ENCODE assay signal across 1 cellular context in the genomic region with DNA sequence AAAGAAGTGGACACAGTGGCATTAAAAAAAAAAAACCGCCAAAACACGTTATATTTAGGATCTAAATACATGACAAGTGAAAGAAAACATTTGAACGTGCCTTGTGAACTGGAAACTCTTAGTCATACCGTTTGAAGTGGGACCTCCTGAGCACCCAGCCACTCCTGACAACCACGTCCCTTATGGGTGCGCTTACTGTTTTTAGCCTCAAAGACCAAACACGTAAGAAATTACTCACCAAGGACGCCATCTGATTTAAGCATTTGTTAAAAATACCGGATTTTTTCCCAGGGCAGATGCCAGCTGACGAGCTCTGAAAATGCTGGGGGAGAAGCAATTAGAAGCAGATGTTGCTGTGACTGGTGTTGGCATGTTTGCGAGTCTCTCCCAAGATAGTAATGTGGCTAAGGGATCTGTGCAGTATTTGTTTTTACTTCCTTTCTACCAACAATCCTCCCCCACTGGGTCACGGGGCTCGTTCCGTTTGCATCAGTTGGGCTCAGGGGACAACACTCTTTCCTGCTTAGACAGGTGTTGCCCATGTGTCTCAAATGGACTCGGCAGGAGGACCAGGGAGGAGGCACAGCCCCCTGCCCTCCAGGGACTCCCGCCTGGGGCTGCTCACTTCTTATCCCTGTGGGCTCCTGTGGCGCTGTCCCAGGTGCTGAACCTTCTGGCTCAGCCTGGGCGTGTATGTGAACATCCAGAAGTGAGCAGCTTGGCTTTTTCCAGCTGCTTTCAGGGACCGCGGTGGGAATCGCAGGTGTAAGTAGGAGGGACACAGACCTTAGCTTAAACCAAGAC.
TF ChIP-seq lines count a peak whose summit lies in the region.

No MANE protein-coding gene starts in this region.

TF ChIP-seq in HepG2, 621 proteins besides CTCF, POLR2A, EP300 and RAD21 (continued from another document and continues in another):
- TF ChIP-seq ZNF549 (CRISPR knock-in tag; IDR thresholded peaks at IDR 0.05), result no peak
- no peak for TF ChIP-seq SIN3A (IDR thresholded peaks at IDR 0.05; ENCODE audit: borderline replicate concordance, low read depth, low read length)
- no peak for TF ChIP-seq ZNF788 (CRISPR knock-in tag; IDR thresholded peaks at IDR 0.05; ENCODE audit: borderline replicate concordance)
- TF ChIP-seq MZF1 (CRISPR knock-in tag; IDR thresholded peaks at IDR 0.05; ENCODE audit: borderline replicate concordance), result no peak
- no peak for TF ChIP-seq CHD2 (IDR thresholded peaks at IDR 0.05; ENCODE audit: low read depth, low read length)
- TF ChIP-seq HOXD1 (CRISPR knock-in tag; IDR thresholded peaks at IDR 0.05), result no peak
- TF ChIP-seq SKI (IDR thresholded peaks at IDR 0.05; ENCODE audit: partially characterized antibody), result no peak
- no peak for TF ChIP-seq MTA3 (CRISPR knock-in tag; IDR thresholded peaks at IDR 0.05)
- no peak for TF ChIP-seq ZNF569 (CRISPR knock-in tag; IDR thresholded peaks at IDR 0.05; ENCODE audit: borderline replicate concordance)
- no peak for TF ChIP-seq DR1 (CRISPR knock-in tag; IDR thresholded peaks at IDR 0.05)
- no peak for TF ChIP-seq SMYD3 (CRISPR knock-in tag; IDR thresholded peaks at IDR 0.05)
- no peak for TF ChIP-seq FOXP1 (IDR thresholded peaks at IDR 0.05)
- TF ChIP-seq FOXP1 (CRISPR knock-in tag; IDR thresholded peaks at IDR 0.05), result no peak
- TF ChIP-seq TCF7L2 (IDR thresholded peaks at IDR 0.05; ENCODE audit: low read depth, low read length), result no peak
- TF ChIP-seq, protein P1, sequence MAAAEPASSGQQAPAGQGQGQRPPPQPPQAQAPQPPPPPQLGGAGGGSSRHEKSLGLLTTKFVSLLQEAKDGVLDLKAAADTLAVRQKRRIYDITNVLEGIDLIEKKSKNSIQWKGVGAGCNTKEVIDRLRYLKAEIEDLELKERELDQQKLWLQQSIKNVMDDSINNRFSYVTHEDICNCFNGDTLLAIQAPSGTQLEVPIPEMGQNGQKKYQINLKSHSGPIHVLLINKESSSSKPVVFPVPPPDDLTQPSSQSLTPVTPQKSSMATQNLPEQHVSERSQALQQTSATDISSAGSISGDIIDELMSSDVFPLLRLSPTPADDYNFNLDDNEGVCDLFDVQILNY (CRISPR knock-in tag; conservative IDR thresholded peaks at IDR 0.05), result 0 out of 2 replicates have a peak, but pooled peaks have one; percentile 55
- no peak; the same call in 1 of the 2 replicates for TF ChIP-seq KLF15 (CRISPR knock-in tag; IDR thresholded peaks at IDR 0.05; ENCODE audit: borderline replicate concordance)
- peak; percentile 86 for TF ChIP-seq TSC22D2 (CRISPR knock-in tag; IDR thresholded peaks at IDR 0.05; ENCODE audit: borderline replicate concordance)
- no peak for TF ChIP-seq TMF1 (CRISPR knock-in tag; IDR thresholded peaks at IDR 0.05; ENCODE audit: low read depth)
- peak; percentile 88; the same call in 1 of the 2 replicates for TF ChIP-seq NKX3-1 (CRISPR knock-in tag; IDR thresholded peaks at IDR 0.05)
- TF ChIP-seq, protein P2, sequence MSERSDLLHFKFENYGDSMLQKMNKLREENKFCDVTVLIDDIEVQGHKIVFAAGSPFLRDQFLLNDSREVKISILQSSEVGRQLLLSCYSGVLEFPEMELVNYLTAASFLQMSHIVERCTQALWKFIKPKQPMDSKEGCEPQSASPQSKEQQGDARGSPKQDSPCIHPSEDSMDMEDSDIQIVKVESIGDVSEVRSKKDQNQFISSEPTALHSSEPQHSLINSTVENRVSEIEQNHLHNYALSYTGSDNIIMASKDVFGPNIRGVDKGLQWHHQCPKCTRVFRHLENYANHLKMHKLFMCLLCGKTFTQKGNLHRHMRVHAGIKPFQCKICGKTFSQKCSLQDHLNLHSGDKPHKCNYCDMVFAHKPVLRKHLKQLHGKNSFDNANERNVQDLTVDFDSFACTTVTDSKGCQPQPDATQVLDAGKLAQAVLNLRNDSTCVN (CRISPR knock-in tag; IDR thresholded peaks at IDR 0.05; ENCODE audit: borderline replicate concordance), result no peak; the same call in 1 of the 2 replicates
- TF ChIP-seq, protein P3, sequence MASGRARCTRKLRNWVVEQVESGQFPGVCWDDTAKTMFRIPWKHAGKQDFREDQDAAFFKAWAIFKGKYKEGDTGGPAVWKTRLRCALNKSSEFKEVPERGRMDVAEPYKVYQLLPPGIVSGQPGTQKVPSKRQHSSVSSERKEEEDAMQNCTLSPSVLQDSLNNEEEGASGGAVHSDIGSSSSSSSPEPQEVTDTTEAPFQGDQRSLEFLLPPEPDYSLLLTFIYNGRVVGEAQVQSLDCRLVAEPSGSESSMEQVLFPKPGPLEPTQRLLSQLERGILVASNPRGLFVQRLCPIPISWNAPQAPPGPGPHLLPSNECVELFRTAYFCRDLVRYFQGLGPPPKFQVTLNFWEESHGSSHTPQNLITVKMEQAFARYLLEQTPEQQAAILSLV (CRISPR knock-in tag; IDR thresholded peaks at IDR 0.05; ENCODE audit: borderline replicate concordance), result 0 out of 2 replicates have a peak, but pooled peaks have one; percentile 42
- TF ChIP-seq ZNF432 (CRISPR knock-in tag; IDR thresholded peaks at IDR 0.05; ENCODE audit: borderline replicate concordance), result no peak
- TF ChIP-seq ZNF296 (CRISPR knock-in tag; conservative IDR thresholded peaks at IDR 0.05), result no peak
- TF ChIP-seq RBM39 (IDR thresholded peaks at IDR 0.05; ENCODE audit: low read depth, low read length, poor library complexity, severe bottlenecking), result no peak
- 0 out of 2 replicates have a peak, but pooled peaks have one; percentile 20 for TF ChIP-seq KAT8 (CRISPR knock-in tag; IDR thresholded peaks at IDR 0.05)
- TF ChIP-seq JUN (CRISPR knock-in tag; IDR thresholded peaks at IDR 0.05), result no peak
- no peak for TF ChIP-seq ZNF12 (CRISPR knock-in tag; IDR thresholded peaks at IDR 0.05)
- TF ChIP-seq REPIN1 (CRISPR knock-in tag; IDR thresholded peaks at IDR 0.05; ENCODE audit: borderline replicate concordance, low read depth), result no peak
- TF ChIP-seq CREM (IDR thresholded peaks at IDR 0.05), result no peak
- no peak for TF ChIP-seq CREM (CRISPR knock-in tag; IDR thresholded peaks at IDR 0.05)
- TF ChIP-seq KLF6 (CRISPR knock-in tag; IDR thresholded peaks at IDR 0.05), result peak; percentile 91
- TF ChIP-seq AKAP8 (CRISPR knock-in tag; IDR thresholded peaks at IDR 0.05), result no peak
- TF ChIP-seq CEBPB (IDR thresholded peaks at IDR 0.05; ENCODE audit: borderline replicate concordance, low read depth, low read length), result no peak
- TF ChIP-seq HOXA7 (CRISPR knock-in tag; IDR thresholded peaks at IDR 0.05), result no peak
- TF ChIP-seq KMT2A (CRISPR knock-in tag; IDR thresholded peaks at IDR 0.05), result 0 out of 2 replicates have a peak, but pooled peaks have one; percentile 47
- no peak for TF ChIP-seq ZNF510 (CRISPR knock-in tag; IDR thresholded peaks at IDR 0.05; ENCODE audit: low read depth)
- TF ChIP-seq ELF4 (CRISPR knock-in tag; IDR thresholded peaks at IDR 0.05; ENCODE audit: borderline replicate concordance), result no peak
- TF ChIP-seq FIP1L1 (IDR thresholded peaks at IDR 0.05; ENCODE audit: borderline replicate concordance, insufficient read depth, low read depth, low read length), result no peak
- TF ChIP-seq ISX (CRISPR knock-in tag; conservative IDR thresholded peaks at IDR 0.05), result 0 out of 2 replicates have a peak, but pooled peaks have one; percentile 75
- TF ChIP-seq MED1 (CRISPR knock-in tag; IDR thresholded peaks at IDR 0.05), result no peak
- TF ChIP-seq YEATS2 (CRISPR knock-in tag; IDR thresholded peaks at IDR 0.05; ENCODE audit: borderline replicate concordance), result peak; percentile 38; the same call in 1 of the 2 replicates
- TF ChIP-seq ZNF724P (CRISPR knock-in tag; IDR thresholded peaks at IDR 0.05; ENCODE audit: borderline replicate concordance), result no peak
- TF ChIP-seq, protein P4, sequence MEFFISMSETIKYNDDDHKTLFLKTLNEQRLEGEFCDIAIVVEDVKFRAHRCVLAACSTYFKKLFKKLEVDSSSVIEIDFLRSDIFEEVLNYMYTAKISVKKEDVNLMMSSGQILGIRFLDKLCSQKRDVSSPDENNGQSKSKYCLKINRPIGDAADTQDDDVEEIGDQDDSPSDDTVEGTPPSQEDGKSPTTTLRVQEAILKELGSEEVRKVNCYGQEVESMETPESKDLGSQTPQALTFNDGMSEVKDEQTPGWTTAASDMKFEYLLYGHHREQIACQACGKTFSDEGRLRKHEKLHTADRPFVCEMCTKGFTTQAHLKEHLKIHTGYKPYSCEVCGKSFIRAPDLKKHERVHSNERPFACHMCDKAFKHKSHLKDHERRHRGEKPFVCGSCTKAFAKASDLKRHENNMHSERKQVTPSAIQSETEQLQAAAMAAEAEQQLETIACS (CRISPR knock-in tag; IDR thresholded peaks at IDR 0.05), result no peak
- TF ChIP-seq JARID2 (CRISPR knock-in tag; IDR thresholded peaks at IDR 0.05; ENCODE audit: insufficient replicate concordance), result no peak
- TF ChIP-seq, protein P5, sequence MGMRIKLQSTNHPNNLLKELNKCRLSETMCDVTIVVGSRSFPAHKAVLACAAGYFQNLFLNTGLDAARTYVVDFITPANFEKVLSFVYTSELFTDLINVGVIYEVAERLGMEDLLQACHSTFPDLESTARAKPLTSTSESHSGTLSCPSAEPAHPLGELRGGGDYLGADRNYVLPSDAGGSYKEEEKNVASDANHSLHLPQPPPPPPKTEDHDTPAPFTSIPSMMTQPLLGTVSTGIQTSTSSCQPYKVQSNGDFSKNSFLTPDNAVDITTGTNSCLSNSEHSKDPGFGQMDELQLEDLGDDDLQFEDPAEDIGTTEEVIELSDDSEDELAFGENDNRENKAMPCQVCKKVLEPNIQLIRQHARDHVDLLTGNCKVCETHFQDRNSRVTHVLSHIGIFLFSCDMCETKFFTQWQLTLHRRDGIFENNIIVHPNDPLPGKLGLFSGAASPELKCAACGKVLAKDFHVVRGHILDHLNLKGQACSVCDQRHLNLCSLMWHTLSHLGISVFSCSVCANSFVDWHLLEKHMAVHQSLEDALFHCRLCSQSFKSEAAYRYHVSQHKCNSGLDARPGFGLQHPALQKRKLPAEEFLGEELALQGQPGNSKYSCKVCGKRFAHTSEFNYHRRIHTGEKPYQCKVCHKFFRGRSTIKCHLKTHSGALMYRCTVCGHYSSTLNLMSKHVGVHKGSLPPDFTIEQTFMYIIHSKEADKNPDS (CRISPR knock-in tag; IDR thresholded peaks at IDR 0.05), result no peak
- TF ChIP-seq NCOA2 (CRISPR knock-in tag; IDR thresholded peaks at IDR 0.05), result 0 out of 2 replicates have a peak, but pooled peaks have one; percentile 35
- no peak for TF ChIP-seq NFIC (IDR thresholded peaks at IDR 0.05; ENCODE audit: low read length)
- no peak for TF ChIP-seq TBX2 (CRISPR knock-in tag; IDR thresholded peaks at IDR 0.05; ENCODE audit: borderline replicate concordance)
- no peak for TF ChIP-seq RAD51 (IDR thresholded peaks at IDR 0.05; ENCODE audit: borderline replicate concordance)
- TF ChIP-seq, protein P6, sequence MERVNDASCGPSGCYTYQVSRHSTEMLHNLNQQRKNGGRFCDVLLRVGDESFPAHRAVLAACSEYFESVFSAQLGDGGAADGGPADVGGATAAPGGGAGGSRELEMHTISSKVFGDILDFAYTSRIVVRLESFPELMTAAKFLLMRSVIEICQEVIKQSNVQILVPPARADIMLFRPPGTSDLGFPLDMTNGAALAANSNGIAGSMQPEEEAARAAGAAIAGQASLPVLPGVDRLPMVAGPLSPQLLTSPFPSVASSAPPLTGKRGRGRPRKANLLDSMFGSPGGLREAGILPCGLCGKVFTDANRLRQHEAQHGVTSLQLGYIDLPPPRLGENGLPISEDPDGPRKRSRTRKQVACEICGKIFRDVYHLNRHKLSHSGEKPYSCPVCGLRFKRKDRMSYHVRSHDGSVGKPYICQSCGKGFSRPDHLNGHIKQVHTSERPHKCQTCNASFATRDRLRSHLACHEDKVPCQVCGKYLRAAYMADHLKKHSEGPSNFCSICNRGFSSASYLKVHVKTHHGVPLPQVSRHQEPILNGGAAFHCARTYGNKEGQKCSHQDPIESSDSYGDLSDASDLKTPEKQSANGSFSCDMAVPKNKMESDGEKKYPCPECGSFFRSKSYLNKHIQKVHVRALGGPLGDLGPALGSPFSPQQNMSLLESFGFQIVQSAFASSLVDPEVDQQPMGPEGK (CRISPR knock-in tag; IDR thresholded peaks at IDR 0.05), result peak; percentile 48
- peak; percentile 44; the same call in 1 of the 2 replicates for TF ChIP-seq HDAC2 (CRISPR knock-in tag; IDR thresholded peaks at IDR 0.05)
- TF ChIP-seq ZNF558 (CRISPR knock-in tag; IDR thresholded peaks at IDR 0.05; ENCODE audit: borderline replicate concordance), result no peak
- TF ChIP-seq MXD4 (CRISPR knock-in tag; IDR thresholded peaks at IDR 0.05), result peak; percentile 64; the same call in 1 of the 2 replicates
- TF ChIP-seq, protein P7, sequence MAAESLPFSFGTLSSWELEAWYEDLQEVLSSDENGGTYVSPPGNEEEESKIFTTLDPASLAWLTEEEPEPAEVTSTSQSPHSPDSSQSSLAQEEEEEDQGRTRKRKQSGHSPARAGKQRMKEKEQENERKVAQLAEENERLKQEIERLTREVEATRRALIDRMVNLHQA (CRISPR knock-in tag; IDR thresholded peaks at IDR 0.05), result no peak
- TF ChIP-seq SMARCE1 (IDR thresholded peaks at IDR 0.05; ENCODE audit: borderline replicate concordance), result no peak
- no peak for TF ChIP-seq SATB2 (CRISPR knock-in tag; IDR thresholded peaks at IDR 0.05)
- no peak for TF ChIP-seq TEAD2 (CRISPR knock-in tag; IDR thresholded peaks at IDR 0.05)
- TF ChIP-seq, protein P8, sequence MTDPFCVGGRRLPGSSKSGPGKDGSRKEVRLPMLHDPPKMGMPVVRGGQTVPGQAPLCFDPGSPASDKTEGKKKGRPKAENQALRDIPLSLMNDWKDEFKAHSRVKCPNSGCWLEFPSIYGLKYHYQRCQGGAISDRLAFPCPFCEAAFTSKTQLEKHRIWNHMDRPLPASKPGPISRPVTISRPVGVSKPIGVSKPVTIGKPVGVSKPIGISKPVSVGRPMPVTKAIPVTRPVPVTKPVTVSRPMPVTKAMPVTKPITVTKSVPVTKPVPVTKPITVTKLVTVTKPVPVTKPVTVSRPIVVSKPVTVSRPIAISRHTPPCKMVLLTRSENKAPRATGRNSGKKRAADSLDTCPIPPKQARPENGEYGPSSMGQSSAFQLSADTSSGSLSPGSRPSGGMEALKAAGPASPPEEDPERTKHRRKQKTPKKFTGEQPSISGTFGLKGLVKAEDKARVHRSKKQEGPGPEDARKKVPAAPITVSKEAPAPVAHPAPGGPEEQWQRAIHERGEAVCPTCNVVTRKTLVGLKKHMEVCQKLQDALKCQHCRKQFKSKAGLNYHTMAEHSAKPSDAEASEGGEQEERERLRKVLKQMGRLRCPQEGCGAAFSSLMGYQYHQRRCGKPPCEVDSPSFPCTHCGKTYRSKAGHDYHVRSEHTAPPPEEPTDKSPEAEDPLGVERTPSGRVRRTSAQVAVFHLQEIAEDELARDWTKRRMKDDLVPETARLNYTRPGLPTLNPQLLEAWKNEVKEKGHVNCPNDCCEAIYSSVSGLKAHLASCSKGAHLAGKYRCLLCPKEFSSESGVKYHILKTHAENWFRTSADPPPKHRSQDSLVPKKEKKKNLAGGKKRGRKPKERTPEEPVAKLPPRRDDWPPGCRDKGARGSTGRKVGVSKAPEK (CRISPR knock-in tag; IDR thresholded peaks at IDR 0.05; ENCODE audit: borderline replicate concordance), result no peak
- no peak for TF ChIP-seq ZNF282 (IDR thresholded peaks at IDR 0.05; ENCODE audit: partially characterized antibody)
- no peak for TF ChIP-seq GZF1 (CRISPR knock-in tag; IDR thresholded peaks at IDR 0.05)
- TF ChIP-seq ZNF431 (CRISPR knock-in tag; IDR thresholded peaks at IDR 0.05; ENCODE audit: borderline replicate concordance, low read depth), result no peak
- TF ChIP-seq U2AF2 (IDR thresholded peaks at IDR 0.05; ENCODE audit: low read depth, low read length), result no peak
- no peak; the same call in 1 of the 2 replicates for TF ChIP-seq ZBTB21 (CRISPR knock-in tag; IDR thresholded peaks at IDR 0.05)
- TF ChIP-seq NR2F6 (IDR thresholded peaks at IDR 0.05), result no peak
- 0 out of 2 replicates have a peak, but pooled peaks have one; percentile 14 for TF ChIP-seq NR2F6 (CRISPR knock-in tag; IDR thresholded peaks at IDR 0.05)
